8 cellular contexts compared by ENCODE assay signal in the genomic region with DNA sequence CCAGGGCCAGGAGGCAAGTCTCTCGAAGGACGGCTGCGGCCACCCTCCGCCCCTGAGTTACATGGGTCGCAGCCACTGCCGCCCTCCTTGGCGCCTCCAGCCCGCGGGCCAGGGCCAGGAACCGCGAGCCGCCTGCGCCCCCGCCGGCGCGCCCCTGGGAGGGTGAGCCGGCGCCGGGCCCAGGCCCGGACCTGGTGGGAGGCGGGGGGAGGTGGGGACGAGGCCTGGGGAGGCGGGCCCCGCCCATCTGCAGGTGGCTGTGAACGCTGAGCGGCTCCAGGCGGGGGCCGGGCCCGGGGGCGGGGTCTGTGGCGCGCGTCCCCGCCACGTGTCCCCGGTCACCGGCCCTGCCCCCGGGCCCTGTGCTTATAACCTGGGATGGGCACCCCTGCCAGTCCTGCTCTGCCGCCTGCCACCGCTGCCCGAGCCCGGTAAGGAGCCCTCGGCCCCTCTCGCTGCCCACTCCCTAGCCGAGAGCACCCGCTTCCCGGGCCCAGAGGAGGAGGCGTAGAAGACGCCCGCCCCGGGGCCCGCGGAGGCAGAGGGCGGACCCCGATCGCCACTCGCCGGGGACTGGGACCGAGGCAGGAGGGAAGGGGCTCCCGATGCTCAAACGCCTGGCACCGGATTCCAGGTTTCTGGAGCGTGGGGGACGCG. TPM values are rescaled to one million over a fixed set of nuclear protein-coding genes. Genes with fewer than 3 reads are reported as not detected.
DNase-seq lines count a peak whose midpoint lies in the region; ATAC-seq, FAIRE-seq and TF ChIP-seq lines count a peak whose summit lies in the region.

A gene (plus strand): TSS at position 397 of the 657 bp plus-strand sequence. CDS start 7,268 bp downstream, outside the sequence.

- no peaks in the 10 kb centered on the region for H3K27me3 ChIP-seq in parathyroid adenoma (ENCODE audit: control insufficient read depth, insufficient read depth, low read length)

- H3K4me1 ChIP-seq in parathyroid adenoma, result no peaks in the 10 kb centered on the region

- H3K27me3 Mint-ChIP-seq in glutamatergic neuron (ENCODE audit: unreplicated experiment), result peaks cover 9% of the 10 kb centered on the region

- ATAC-seq in GM21526 (IDR thresholded peaks at IDR 0.05; ENCODE audit: low FRiP score, unreplicated experiment), result no peak

- no peaks in the 10 kb centered on the region for H3K36me3 ChIP-seq in parathyroid adenoma (ENCODE audit: control insufficient read depth, insufficient read depth, low read length)

- H3K4me3 Mint-ChIP-seq in glutamatergic neuron (ENCODE audit: unreplicated experiment), result peak within 1 kb of the TSS; percentile 80

- peak within 1 kb of the TSS; percentile 44 for H3K27ac Mint-ChIP-seq in glutamatergic neuron (ENCODE audit: unreplicated experiment)

- peak within 1 kb of the TSS; percentile 90 for H3K4me2 ChIP-seq in parathyroid adenoma (ENCODE audit: low read length)

- DNase-seq in GM13976 (ENCODE audit: low spot score), result peak; percentile 74
- peak; percentile 24 for DNase-seq in NCI-H524 treated with DMSO at 0.1 percent for 48 hours (lab: John Stamatoyannopoulos, UW)
- DNase-seq in activated T-helper 9 cell treated with anti-CD3 and anti-CD28 coated beads, Interleukin-2, amount 50 U/mL, for 16 hours (ENCODE audit: low read depth), result peak; percentile 35
- no peak for DNase-seq in glutamatergic neuron
- DNase-seq in urothelium cell line (ENCODE audit: low spot score), result peak; percentile 92
- no peak for DNase-seq in GM19240 (ENCODE audit: insufficient read length, low spot score)

- H3K9me3 Mint-ChIP-seq in glutamatergic neuron (ENCODE audit: unreplicated experiment), result peaks cover 5% of the 10 kb centered on the region

- H3K79me2 ChIP-seq in parathyroid adenoma, result no peaks in the 10 kb centered on the region

- in situ Hi-C loops in GM13976 (cut with MboI; ENCODE audit: low sequenced_read_pairs, unreplicated experiment), result no loop called here

- peak within 1 kb of the TSS; percentile 83 for H2AFZ ChIP-seq in parathyroid adenoma

- H3K9ac ChIP-seq in parathyroid adenoma, result no peak within 1 kb of the TSS

- no peak for FAIRE-seq in urothelium cell line (lab: Jason Lieb, UNC)

- TF ChIP-seq CTCF in GM13976 (IDR thresholded peaks at IDR 0.05; ENCODE audit: borderline replicate concordance, control extremely low read depth, extremely low read depth, insufficient read depth, missing control alignments), result no peak
- no peak for TF ChIP-seq CTCF in glutamatergic neuron (IDR thresholded peaks at IDR 0.05; ENCODE audit: partially characterized antibody, unreplicated experiment)
- TF ChIP-seq CTCF in parathyroid adenoma (IDR thresholded peaks at IDR 0.05), result no peak

- no peaks in the 10 kb centered on the region for H3K9me3 ChIP-seq in parathyroid adenoma (ENCODE audit: control insufficient read depth, low read length)

- no peak within 1 kb of the TSS for H3K27ac ChIP-seq in parathyroid adenoma

- peaks cover 14% of the 10 kb centered on the region for H3K36me3 Mint-ChIP-seq in glutamatergic neuron (ENCODE audit: unreplicated experiment)

- peak within 1 kb of the TSS; percentile 64 for H3K4me3 ChIP-seq in parathyroid adenoma (ENCODE audit: low read depth, low read length)

- peaks cover 24% of the 10 kb centered on the region for H3K4me1 Mint-ChIP-seq in glutamatergic neuron (ENCODE audit: low read depth, unreplicated experiment)

RNA-seq across cellular contexts. Expression of the gene that starts here (rescaled TPM):
- 31.5 TPM for total RNA-seq in glutamatergic neuron (ENCODE audit: unreplicated experiment)

Comparison
In these comparisons a context has a peak if more than half of its experiments do, and no peak if none do; other contexts are left out.
1. DNase-seq: peak in GM13976 (single experiment), NCI-H524 treated with DMSO at 0.1 percent for 48 hours (single experiment), activated T-helper 9 cell treated with anti-CD3 and anti-CD28 coated beads, Interleukin-2, amount 50 U/mL, for 16 hours (single experiment) and urothelium cell line (single experiment); none in glutamatergic neuron (single experiment) and GM19240 (single experiment).